In the genomic region with DNA sequence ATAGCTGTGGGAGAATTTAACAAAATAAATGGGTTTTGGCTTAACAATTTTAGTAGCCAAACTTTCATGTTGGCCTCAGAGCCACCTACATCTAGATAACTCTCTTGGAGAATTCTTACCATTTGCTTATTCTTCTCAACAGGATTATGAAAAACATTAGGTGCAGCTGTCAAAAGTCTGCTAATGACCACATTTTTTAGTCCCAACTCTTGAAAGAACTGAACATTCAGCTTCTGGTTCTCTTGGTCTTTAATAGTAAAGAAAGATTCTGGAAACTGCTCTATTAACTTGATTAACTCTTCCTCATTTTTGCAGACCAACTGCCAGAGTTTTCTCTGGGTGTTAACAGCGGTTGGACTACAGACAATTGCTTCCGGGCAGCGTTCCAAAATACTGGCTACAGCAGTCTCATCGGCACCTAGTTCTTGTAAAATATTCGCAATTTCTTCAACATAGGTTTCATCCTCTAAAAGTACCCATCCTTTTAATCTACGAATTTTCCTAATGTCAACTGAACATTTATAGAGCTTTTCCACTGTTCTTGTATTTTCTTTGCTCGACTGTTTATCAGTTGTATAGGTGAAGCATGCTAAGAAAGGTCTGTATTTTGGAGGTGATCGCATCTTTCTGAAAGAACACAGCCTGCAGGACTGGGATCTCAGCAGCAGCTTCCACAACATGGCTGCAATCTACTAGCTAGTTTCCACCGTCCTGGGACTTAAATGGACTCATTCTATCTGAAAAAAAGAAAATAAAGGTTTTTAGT, we compare ENCODE assay signal across 11 cellular contexts. TPM values are rescaled to one million over a fixed set of nuclear protein-coding genes. Genes with fewer than 3 reads are reported as not detected.
DNase-seq lines count a peak whose midpoint lies in the region; ATAC-seq and TF ChIP-seq lines count a peak whose summit lies in the region.
"Had no signal": no experiment of that assay in that cellular context is flagged by ENCODE, and none has a peak within 500 bp of the region (broad histone marks: within the 10 kb centered on the region; RNA-seq: fewer than 3 reads in every experiment).

No MANE protein-coding gene starts in this region.

- no peak for TF ChIP-seq POLR2A in Peyer's patch (IDR thresholded peaks at IDR 0.05)

- no peaks in the 10 kb centered on the region for H3K36me3 ChIP-seq in Peyer's patch
- H3K36me3 ChIP-seq in rectal smooth muscle tissue (ENCODE audit: control insufficient read depth, insufficient read depth, low read length), result no peaks in the 10 kb centered on the region

- H3K4me1 ChIP-seq in Peyer's patch (peaks cover 0 to 55% (median 5%) of the 10 kb centered on the region in 4 donors), rectal smooth muscle tissue (ENCODE audit: control insufficient read depth, insufficient read depth, low read length) (peaks cover 26% of the 10 kb centered on the region)

- no peak for TF ChIP-seq RAD21 in Ishikawa (IDR thresholded peaks at IDR 0.05; ENCODE audit: low read depth)

- no peak for TF ChIP-seq CTCF in Peyer's patch (IDR thresholded peaks at IDR 0.05)

- no peak overlapping the region for H3K4me3 ChIP-seq in Peyer's patch
- H3K4me3 ChIP-seq in rectal smooth muscle tissue (ENCODE audit: low read length), result no peak overlapping the region
- H3K4me3 ChIP-seq: GM23338 had no signal

- TF ChIP-seq EP300 in Ishikawa (IDR thresholded peaks at IDR 0.05; ENCODE audit: borderline replicate concordance), result no peak

- H3K27me3 ChIP-seq in Peyer's patch, result no peaks in the 10 kb centered on the region
- H3K27me3 ChIP-seq in rectal smooth muscle tissue (ENCODE audit: control insufficient read depth, insufficient read depth, low read length), result no peaks in the 10 kb centered on the region

- H3K9me3 ChIP-seq in Peyer's patch, result no peaks in the 10 kb centered on the region

- intact Hi-C loops in Right ventricle myocardium superior (cut with DNase I), result no loop called here

- no peak overlapping the region for H3K9ac ChIP-seq in rectal smooth muscle tissue (ENCODE audit: low read length)

- H3K27ac ChIP-seq in Peyer's patch (no peak overlapping the region), rectal smooth muscle tissue (ENCODE audit: low read depth, low read length) (peak overlapping the region; percentile 21)

- peak; percentile 64 for ATAC-seq in Right ventricle myocardium superior (ENCODE audit: poor library complexity)
- ATAC-seq: GM23338 had no signal

- DNase-seq in Peyer's patch (peak in 2 of 3 donors; percentile 57 to 73), Right ventricle myocardium superior (peak; percentile 72), OCI-M2 (lab: John Stamatoyannopoulos, UW; ENCODE audit: unreplicated experiment) (no peak), COLO668 (lab: John Stamatoyannopoulos, UW; ENCODE audit: unreplicated experiment) (no peak), hippocampal formation (lab: John Stamatoyannopoulos, UW) (no peak), epidermal melanocyte (ENCODE audit: insufficient read length, low spot score) (no peak)
- DNase-seq: islet precursor cell, T1000 had no signal

TF ChIP-seq in Ishikawa, 13 proteins besides CTCF, POLR2A, EP300 and RAD21:
- TF ChIP-seq, protein P1, sequence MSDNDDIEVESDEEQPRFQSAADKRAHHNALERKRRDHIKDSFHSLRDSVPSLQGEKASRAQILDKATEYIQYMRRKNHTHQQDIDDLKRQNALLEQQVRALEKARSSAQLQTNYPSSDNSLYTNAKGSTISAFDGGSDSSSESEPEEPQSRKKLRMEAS (IDR thresholded peaks at IDR 0.05), result no peak
- peak; percentile 47; the same call in 1 of the 2 replicates for TF ChIP-seq NFIC (IDR thresholded peaks at IDR 0.05)

RNA-seq across cellular contexts. Expression of a gene that starts 8.7 kb away (rescaled TPM):
- total RNA-seq in Peyer's patch, result 10 to 100 TPM; 10.9 to 19.0 (median 14.8) TPM
- 36.4 TPM for total RNA-seq in Right ventricle myocardium superior

RNA-seq across cellular contexts. Expression of a gene that starts 22.5 kb away (rescaled TPM):
- total RNA-seq in Peyer's patch (10 to 100 TPM; 14.2 to 30.5 (median 28.1) TPM), Right ventricle myocardium superior (28.8 TPM)

Comparison
In these comparisons a context has a peak if more than half of its experiments do, and no peak if none do; other contexts are left out.
1. DNase-seq: peak in Peyer's patch (2 of 3) and Right ventricle myocardium superior (single experiment); none in OCI-M2 (single experiment), COLO668 (single experiment), hippocampal formation (0 of 2) and epidermal melanocyte (single experiment).